8 cellular contexts compared by ENCODE assay signal in genomic region chr14:102437997-102438922, GRCh38.
A peak's percentile ranks its signal among the peaks of the same experiment; 100 is the strongest.
DNase-seq lines count a peak whose midpoint lies in the region; ATAC-seq lines count a peak whose summit lies in the region.

No MANE protein-coding gene starts in this region.

- in situ Hi-C loops in ACHN (cut with HindIII; ENCODE audit: low pct_ligation_motif_present, low pct_unique_long_range_greater_than_20kb, low sequenced_read_pairs), result no loop called here

- peak; percentile 77 for DNase-seq in ACHN
- DNase-seq in NCI-H226, result peak; percentile 35
- DNase-seq in activated CD4-positive, alpha-beta T cell treated with anti-CD3 and anti-CD28 coated beads for 24 hours (ENCODE audit: low read depth in 2 of 2), result peak; percentile 42 to 63
- DNase-seq in cerebellar nuclear complex (lab: John Stamatoyannopoulos, UW), result peak; percentile 51 to 69
- peak; percentile 73 for DNase-seq in kidney tubule cell (ENCODE audit: low spot score)
- peak; percentile 81 for DNase-seq in stimulated activated CD4-positive, alpha-beta T cell treated with anti-CD3 and anti-CD28 coated beads, Interleukin-15, amount 100 ng/mL, for 24 hours

- peak; percentile 69 for ATAC-seq in GM21381 (IDR thresholded peaks at IDR 0.05; ENCODE audit: unreplicated experiment)
- no peak for ATAC-seq in GM18511 (IDR thresholded peaks at IDR 0.05; ENCODE audit: unreplicated experiment)
